In the genomic region with DNA sequence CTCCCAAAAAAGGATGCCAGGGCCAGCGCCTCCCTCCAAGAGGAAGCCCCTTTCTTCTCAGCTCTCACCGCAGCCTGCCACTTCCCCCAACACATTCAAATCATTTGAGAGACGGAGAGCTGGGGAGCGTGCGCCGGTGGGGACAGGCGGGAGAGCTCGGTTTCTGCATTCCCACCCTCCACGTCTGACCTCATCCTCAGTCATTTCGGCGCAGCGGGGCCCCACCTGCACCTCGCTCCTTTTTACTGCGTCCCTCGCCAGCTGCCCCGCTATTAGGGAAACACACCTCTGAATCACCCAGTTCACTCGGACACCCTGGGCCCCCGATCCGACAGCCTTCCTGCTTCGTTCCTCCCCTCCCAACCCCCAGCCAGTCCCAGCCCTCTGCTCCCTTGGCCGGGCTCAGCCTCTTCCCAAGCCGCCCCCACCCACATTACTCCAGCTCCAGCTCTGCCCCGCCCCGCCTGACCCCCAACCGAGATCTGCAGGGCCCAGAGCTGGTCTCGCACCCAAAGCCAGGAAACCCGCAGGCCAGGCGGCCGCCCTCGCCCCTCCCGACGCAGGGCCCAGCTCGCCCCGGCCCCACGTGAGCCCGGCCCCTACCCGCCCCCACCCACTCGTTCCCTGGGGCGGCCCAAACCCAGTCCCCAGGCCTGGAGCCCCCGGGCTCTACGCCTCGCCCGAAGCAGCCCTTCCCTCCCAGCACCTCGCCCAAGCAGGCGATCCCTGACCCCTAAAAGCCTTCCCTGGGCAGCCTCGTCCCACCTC, we compare ENCODE assay signal across 8 cellular contexts. TPM values are rescaled to one million over a fixed set of nuclear protein-coding genes. Genes with fewer than 3 reads are reported as not detected.
DNase-seq lines count a peak whose midpoint lies in the region; ATAC-seq, FAIRE-seq and TF ChIP-seq lines count a peak whose summit lies in the region.

No MANE protein-coding gene starts in this region.

- H3K4me3 ChIP-seq in AG09309 (ENCODE audit: control insufficient read depth, low read depth, low read length) = peak overlapping the region; percentile 99
- H3K4me3 ChIP-seq in SK-N-SH (ENCODE audit: low read depth in 2 of 2, low read length in 1 of 2) = peak overlapping the region; percentile 80 to 90
- peak overlapping the region; percentile 66 to 79 for H3K4me3 ChIP-seq in ascending aorta
- H3K4me3 ChIP-seq in rectal smooth muscle tissue (ENCODE audit: low read length) = peak overlapping the region; percentile 90

- H3K36me3 ChIP-seq in SK-N-SH (replicated peaks in 1 of 2; ENCODE audit: control insufficient read depth in 1 of 2, insufficient read depth in 2 of 2, low read length in 1 of 2) = peaks cover 2 to 15% of the 10 kb centered on the region in 2 experiments
- no peaks in the 10 kb centered on the region for H3K36me3 ChIP-seq in ascending aorta
- H3K36me3 ChIP-seq in rectal smooth muscle tissue (ENCODE audit: control insufficient read depth, insufficient read depth, low read length) = no peaks in the 10 kb centered on the region

- no peak for TF ChIP-seq RAD21 in SK-N-SH (IDR thresholded peaks at IDR 0.05; ENCODE audit: low read length)

- intact Hi-C loops in ascending aorta (cut with DNase I) = loop anchor here (1.0 to 10.0 kb wide), 8 partner anchors 39 to 393 kb away; partner anchors contain the start of genes ALKBH2 and CMKLR1

- no peak for TF ChIP-seq EP300 in SK-N-SH (IDR thresholded peaks at IDR 0.05; ENCODE audit: borderline replicate concordance in 1 of 2, low read depth in 1 of 2, low read length in 1 of 2)

- H4K20me1 ChIP-seq in SK-N-SH (ENCODE audit: insufficient read depth) = peaks cover 37% of the 10 kb centered on the region

- TF ChIP-seq CTCF in AG09309 (IDR thresholded peaks at IDR 0.05; ENCODE audit: control insufficient read depth, insufficient read depth, low read depth, low read length, missing control alignments) = no peak
- no peak for TF ChIP-seq CTCF in SK-N-SH (IDR thresholded peaks at IDR 0.05)
- TF ChIP-seq CTCF in ascending aorta (IDR thresholded peaks at IDR 0.05) = no peak

- no peaks in the 10 kb centered on the region for H3K9me3 ChIP-seq in SK-N-SH
- H3K9me3 ChIP-seq in ascending aorta = no peaks in the 10 kb centered on the region

- no peak overlapping the region for H2AFZ ChIP-seq in SK-N-SH (ENCODE audit: low read depth)

- DNase-seq in AG09309 (ENCODE audit: low read depth) (no peak), GM19239 (ENCODE audit: insufficient read length, low spot score) (peak; percentile 43), MV-4-11 (lab: John Stamatoyannopoulos, UW) (peak; percentile 56), SK-N-SH (peak; percentile 74), ascending aorta (ENCODE audit: low spot score in 2 of 2) (peak; percentile 44 to 87), hippocampal formation (lab: John Stamatoyannopoulos, UW) (peak; percentile 54 to 57)

- H3K4me2 ChIP-seq in SK-N-SH = peak overlapping the region; percentile 76

- peaks cover 58% of the 10 kb centered on the region for H3K79me2 ChIP-seq in SK-N-SH (ENCODE audit: insufficient read depth)

- H3K9ac ChIP-seq in SK-N-SH (peak overlapping the region; percentile 87), rectal smooth muscle tissue (ENCODE audit: low read length) (peak overlapping the region; percentile 97)

- POLR2A ChIA-PET in SK-N-SH (lab: Yijun Ruan, JAX) = interaction anchor here (0.9 to 1.4 kb wide), 6 partner anchors 28 to 96 kb away, joined by 3 to 6 read pairs (median 4); no protein-coding TSS in a partner anchor

- CTCF ChIA-PET in SK-N-SH (lab: Yijun Ruan, JAX) = interaction anchor here (0.7 to 1.9 kb wide), 5 partner anchors 29 to 96 kb away, joined by 3 to 18 read pairs (median 3); no protein-coding TSS in a partner anchor

- peaks cover 31% of the 10 kb centered on the region for H3F3A ChIP-seq in SK-N-SH (replicated peaks; ENCODE audit: insufficient read depth)

- no peak for ATAC-seq in GM19467 (IDR thresholded peaks at IDR 0.05; ENCODE audit: unreplicated experiment)

- H3K4me1 ChIP-seq in SK-N-SH (ENCODE audit: control insufficient read depth in 1 of 2, insufficient read depth in 2 of 2, low read depth in 1 of 2, low read length in 1 of 2) (peaks cover 13 to 24% of the 10 kb centered on the region in 2 experiments; a peak in 3 of 4 replicates), ascending aorta (peaks cover 0 to 35% of the 10 kb centered on the region in 2 donors), rectal smooth muscle tissue (ENCODE audit: control insufficient read depth, insufficient read depth, low read length) (peaks cover 25% of the 10 kb centered on the region)

- no peaks in the 10 kb centered on the region for H3K27me3 ChIP-seq in SK-N-SH (ENCODE audit: insufficient read depth)
- no peaks in the 10 kb centered on the region for H3K27me3 ChIP-seq in ascending aorta
- H3K27me3 ChIP-seq in rectal smooth muscle tissue (ENCODE audit: control insufficient read depth, insufficient read depth, low read length) = no peaks in the 10 kb centered on the region

- WGBS in SK-N-SH (ENCODE audit: low lambda C conversion rate) = under 1% methylated on average over 24 of the region's 46 CpGs

- FAIRE-seq in GM19239 (lab: Jason Lieb, UNC) = peak; percentile 58

- no peaks in the 10 kb centered on the region for H3K9me2 ChIP-seq in SK-N-SH

- H3K27ac ChIP-seq in SK-N-SH (ENCODE audit: low read depth in 2 of 2, low read length in 1 of 2) (peak overlapping the region; percentile 92 to 96), ascending aorta (peak overlapping the region; percentile 94 to 96), rectal smooth muscle tissue (ENCODE audit: low read depth, low read length) (peak overlapping the region; percentile 98)

TF ChIP-seq in SK-N-SH, 30 proteins besides CTCF, POLR2A, EP300 and RAD21 (continues in another document):
- TF ChIP-seq MXI1 (IDR thresholded peaks at IDR 0.05; ENCODE audit: low read depth, low read length) = peak; percentile 49
- TF ChIP-seq FOXJ3 (CRISPR knock-in tag; IDR thresholded peaks at IDR 0.05) = no peak
- no peak for TF ChIP-seq CHD2 (IDR thresholded peaks at IDR 0.05; ENCODE audit: low read length, partially characterized antibody)
- no peak for TF ChIP-seq JUND (IDR thresholded peaks at IDR 0.05)
- peak; percentile 46; the same call in 1 of the 2 replicates for TF ChIP-seq TAF1 (IDR thresholded peaks at IDR 0.05; ENCODE audit: borderline replicate concordance, low read depth, low read length)
- TF ChIP-seq USF2 (IDR thresholded peaks at IDR 0.05; ENCODE audit: borderline replicate concordance, low read depth, low read length) = no peak
- TF ChIP-seq, protein P1, sequence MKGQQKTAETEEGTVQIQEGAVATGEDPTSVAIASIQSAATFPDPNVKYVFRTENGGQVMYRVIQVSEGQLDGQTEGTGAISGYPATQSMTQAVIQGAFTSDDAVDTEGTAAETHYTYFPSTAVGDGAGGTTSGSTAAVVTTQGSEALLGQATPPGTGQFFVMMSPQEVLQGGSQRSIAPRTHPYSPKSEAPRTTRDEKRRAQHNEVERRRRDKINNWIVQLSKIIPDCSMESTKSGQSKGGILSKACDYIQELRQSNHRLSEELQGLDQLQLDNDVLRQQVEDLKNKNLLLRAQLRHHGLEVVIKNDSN (IDR thresholded peaks at IDR 0.05; ENCODE audit: borderline replicate concordance, low read depth) = no peak; the same call in 1 of the 2 replicates
- TF ChIP-seq, protein P2, sequence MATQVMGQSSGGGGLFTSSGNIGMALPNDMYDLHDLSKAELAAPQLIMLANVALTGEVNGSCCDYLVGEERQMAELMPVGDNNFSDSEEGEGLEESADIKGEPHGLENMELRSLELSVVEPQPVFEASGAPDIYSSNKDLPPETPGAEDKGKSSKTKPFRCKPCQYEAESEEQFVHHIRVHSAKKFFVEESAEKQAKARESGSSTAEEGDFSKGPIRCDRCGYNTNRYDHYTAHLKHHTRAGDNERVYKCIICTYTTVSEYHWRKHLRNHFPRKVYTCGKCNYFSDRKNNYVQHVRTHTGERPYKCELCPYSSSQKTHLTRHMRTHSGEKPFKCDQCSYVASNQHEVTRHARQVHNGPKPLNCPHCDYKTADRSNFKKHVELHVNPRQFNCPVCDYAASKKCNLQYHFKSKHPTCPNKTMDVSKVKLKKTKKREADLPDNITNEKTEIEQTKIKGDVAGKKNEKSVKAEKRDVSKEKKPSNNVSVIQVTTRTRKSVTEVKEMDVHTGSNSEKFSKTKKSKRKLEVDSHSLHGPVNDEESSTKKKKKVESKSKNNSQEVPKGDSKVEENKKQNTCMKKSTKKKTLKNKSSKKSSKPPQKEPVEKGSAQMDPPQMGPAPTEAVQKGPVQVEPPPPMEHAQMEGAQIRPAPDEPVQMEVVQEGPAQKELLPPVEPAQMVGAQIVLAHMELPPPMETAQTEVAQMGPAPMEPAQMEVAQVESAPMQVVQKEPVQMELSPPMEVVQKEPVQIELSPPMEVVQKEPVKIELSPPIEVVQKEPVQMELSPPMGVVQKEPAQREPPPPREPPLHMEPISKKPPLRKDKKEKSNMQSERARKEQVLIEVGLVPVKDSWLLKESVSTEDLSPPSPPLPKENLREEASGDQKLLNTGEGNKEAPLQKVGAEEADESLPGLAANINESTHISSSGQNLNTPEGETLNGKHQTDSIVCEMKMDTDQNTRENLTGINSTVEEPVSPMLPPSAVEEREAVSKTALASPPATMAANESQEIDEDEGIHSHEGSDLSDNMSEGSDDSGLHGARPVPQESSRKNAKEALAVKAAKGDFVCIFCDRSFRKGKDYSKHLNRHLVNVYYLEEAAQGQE (IDR thresholded peaks at IDR 0.05; ENCODE audit: low read depth, low read length) = no peak
- TF ChIP-seq, protein P3, sequence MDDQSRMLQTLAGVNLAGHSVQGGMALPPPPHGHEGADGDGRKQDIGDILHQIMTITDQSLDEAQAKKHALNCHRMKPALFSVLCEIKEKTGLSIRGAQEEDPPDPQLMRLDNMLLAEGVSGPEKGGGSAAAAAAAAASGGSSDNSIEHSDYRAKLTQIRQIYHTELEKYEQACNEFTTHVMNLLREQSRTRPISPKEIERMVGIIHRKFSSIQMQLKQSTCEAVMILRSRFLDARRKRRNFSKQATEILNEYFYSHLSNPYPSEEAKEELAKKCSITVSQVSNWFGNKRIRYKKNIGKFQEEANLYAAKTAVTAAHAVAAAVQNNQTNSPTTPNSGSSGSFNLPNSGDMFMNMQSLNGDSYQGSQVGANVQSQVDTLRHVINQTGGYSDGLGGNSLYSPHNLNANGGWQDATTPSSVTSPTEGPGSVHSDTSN (IDR thresholded peaks at IDR 0.05) = peak; percentile 25
- TF ChIP-seq RFX5 (IDR thresholded peaks at IDR 0.05; ENCODE audit: low read length) = no peak
- TF ChIP-seq EZH2phosphoT487 (IDR thresholded peaks at IDR 0.05; ENCODE audit: borderline replicate concordance, low read depth) = no peak

RNA-seq across cellular contexts. Expression of gene CORO1C, which starts 0.8 kb away (rescaled TPM):
- 150 and 214 TPM in 2 replicates for polyA plus RNA-seq in SK-N-SH (2012; rRNA removed)
- 187 and 195 TPM in 2 replicates for polyA plus RNA-seq in SK-N-SH (2012; cell fraction: cytosol; rRNA removed)
- 155 and 182 TPM in 2 replicates for polyA plus RNA-seq in SK-N-SH (2012; cell fraction: nucleus; rRNA removed)
- 106 TPM for total RNA-seq in ascending aorta
